ENCODE assay signal across 8 cellular contexts in genomic region chr1:212558665-212559480, GRCh38. TPM values are rescaled to one million over a fixed set of nuclear protein-coding genes. Genes with fewer than 3 reads are reported as not detected.
A peak's percentile ranks its signal among the peaks of the same experiment; 100 is the strongest.
DNase-seq lines count a peak whose midpoint lies in the region; ATAC-seq and TF ChIP-seq lines count a peak whose summit lies in the region.

No MANE protein-coding gene starts in this region.

- TF ChIP-seq CTCF in C4-2B (conservative IDR thresholded peaks at IDR 0.05) (no peak; the same call in 1 of the 2 replicates), left lung (IDR thresholded peaks at IDR 0.05) (no peak)

- H3K4me1 ChIP-seq in left lung = peaks cover 0 to 9% of the 10 kb centered on the region in 2 donors

- peak overlapping the region; percentile 96 for H3K27ac Mint-ChIP-seq in dendritic cell treated with granulocyte-macrophage colony-stimulating factor and Interleukin-4, amounts not matched to agents 40 ng/mL and 50 ng/mL, for 4 days

- H3K9me3 ChIP-seq in left lung = peaks cover 0 to 4% of the 10 kb centered on the region in 2 donors

- H3K27me3 ChIP-seq in left lung = no peaks in the 10 kb centered on the region

- H3K4me1 Mint-ChIP-seq in dendritic cell treated with granulocyte-macrophage colony-stimulating factor and Interleukin-4, amounts not matched to agents 40 ng/mL and 50 ng/mL, for 4 days (ENCODE audit: low read depth) = peaks cover 38% of the 10 kb centered on the region

- no peaks in the 10 kb centered on the region for H3K36me3 ChIP-seq in left lung

- intact Hi-C loops in dendritic cell treated with granulocyte-macrophage colony-stimulating factor and Interleukin-4, amounts not matched to agents 40 ng/mL and 50 ng/mL, for 4 days (cut with micrococcal nuclease) = loop anchor here (1.0 to 2.0 kb wide), 3 partner anchors 16 to 72 kb away; partner anchors contain the start of gene ATF3
- intact Hi-C loops in left lung (cut with DNase I) = no loop called here

- H3K27ac ChIP-seq in C4-2B (peak overlapping the region; percentile 89), left lung (peak overlapping the region; percentile 94 to 97)

- H3K9me3 Mint-ChIP-seq in dendritic cell treated with granulocyte-macrophage colony-stimulating factor and Interleukin-4, amounts not matched to agents 40 ng/mL and 50 ng/mL, for 4 days = peaks cover 8% of the 10 kb centered on the region

- peaks cover 4% of the 10 kb centered on the region for H3K27me3 Mint-ChIP-seq in dendritic cell treated with granulocyte-macrophage colony-stimulating factor and Interleukin-4, amounts not matched to agents 40 ng/mL and 50 ng/mL, for 4 days

- ATAC-seq in GM19328 (IDR thresholded peaks at IDR 0.05; ENCODE audit: unreplicated experiment) = peak; percentile 93
- peak; percentile 94 for ATAC-seq in HG03460 (IDR thresholded peaks at IDR 0.05; ENCODE audit: unreplicated experiment)
- peak; percentile 92 for ATAC-seq in left lung

- H3K4me3 Mint-ChIP-seq in dendritic cell treated with granulocyte-macrophage colony-stimulating factor and Interleukin-4, amounts not matched to agents 40 ng/mL and 50 ng/mL, for 4 days = peak overlapping the region; percentile 82

- peak; percentile 19 to 89 for DNase-seq in NCI-H526 (lab: John Stamatoyannopoulos, UW)
- peak; percentile 82 to 86 for DNase-seq in activated CD4-positive, alpha-beta T cell treated with anti-CD3 and anti-CD28 coated beads, Interleukin-2, amount 50 U/mL, for 24 hours (ENCODE audit: low read depth in 1 of 2, low spot score in 1 of 2)
- DNase-seq in left lung = peak; percentile 92 to 95
- DNase-seq in stimulated activated CD4-positive, alpha-beta T cell treated with anti-CD3 and anti-CD28 coated beads, Interleukin-2, amount 100 ng/mL, for 4 hours (ENCODE audit: low read depth) = peak; percentile 87

- peaks cover 8% of the 10 kb centered on the region for H3K36me3 Mint-ChIP-seq in dendritic cell treated with granulocyte-macrophage colony-stimulating factor and Interleukin-4, amounts not matched to agents 40 ng/mL and 50 ng/mL, for 4 days (ENCODE audit: low read depth)

- peak overlapping the region; percentile 63 to 71 for H3K4me3 ChIP-seq in left lung

RNA-seq across cellular contexts. Expression of gene ATF3, which starts 49.7 kb away (rescaled TPM):
- total RNA-seq in left lung = 10 to 100 TPM; 14.0 to 57.7 TPM

Comparison
In these comparisons a context has a peak if more than half of its experiments do, and no peak if none do; other contexts are left out.
1. Peak in every context shown above with its lines: DNase-seq, ATAC-seq, H3K4me3 ChIP-seq and H3K27ac ChIP-seq.